18 cellular contexts compared by ENCODE assay signal in genomic region chr12:52214421-52214802, GRCh38. TPM values are rescaled to one million over a fixed set of nuclear protein-coding genes. Genes with fewer than 3 reads are reported as not detected.
DNase-seq lines count a peak whose midpoint lies in the region; ATAC-seq and TF ChIP-seq lines count a peak whose summit lies in the region.
"Had no signal": no experiment of that assay in that cellular context is flagged by ENCODE, and none has a peak within 500 bp of the region (broad histone marks: within the 10 kb centered on the region; RNA-seq: fewer than 3 reads in every experiment).

No MANE protein-coding gene starts in this region.

- DNase-seq in DMS53 (lab: John Stamatoyannopoulos, UW), result peak; percentile 62
- no peak for DNase-seq in DMS53 treated with DMSO at 0.1 percent for 48 hours (lab: John Stamatoyannopoulos, UW; ENCODE audit: unreplicated experiment)
- DNase-seq in SK-N-SH, result no peak
- no peak for DNase-seq in fibroblast of villous mesenchyme (ENCODE audit: low read depth)
- no peak for DNase-seq in stimulated activated effector memory CD8-positive, alpha-beta T cell treated with anti-CD3 and anti-CD28 coated beads, Interleukin-12 subunit alpha, Interleukin-12 subunit beta, amount 100 ng/mL, for 72 hours (ENCODE audit: low spot score in 2 of 2)
- no peak for DNase-seq in head of caudate nucleus
- DNase-seq in NCI-H82 treated with DMSO at 0.1 percent for 48 hours (lab: John Stamatoyannopoulos, UW; ENCODE audit: unreplicated experiment), result no peak
- DNase-seq: activated CD4-positive, alpha-beta T cell treated with anti-CD3 and anti-CD28 coated beads for 48 hours; NCI-H2171 treated with DMSO at 0.1 percent for 48 hours; retina; SHP77; stimulated activated CD4-positive, alpha-beta T cell treated with anti-CD3 and anti-CD28 coated beads, Interleukin-1b, Interleukin-23, amount 100 ng/mL, for 48 hours; T-helper 9 cell had no signal

- no peak overlapping the region for H3K4me3 Mint-ChIP-seq in stimulated activated effector memory CD8-positive, alpha-beta T cell treated with anti-CD3 and anti-CD28 coated beads, Interleukin-12 subunit alpha, Interleukin-12 subunit beta, amount 100 ng/mL, for 72 hours
- H3K4me3 Mint-ChIP-seq: memory B cell, nephron had no signal

- intact Hi-C loops in head of caudate nucleus (cut with DNase I), result loop anchor here (5.0 kb wide), 1 partner anchor 57 kb away; no protein-coding TSS in a partner anchor

- no peak for TF ChIP-seq EP300 in SK-N-SH (IDR thresholded peaks at IDR 0.05; ENCODE audit: borderline replicate concordance in 1 of 2, low read depth in 1 of 2, low read length in 1 of 2)

- no peaks in the 10 kb centered on the region for H3K9me2 ChIP-seq in SK-N-SH

- no peaks in the 10 kb centered on the region for H3K27me3 ChIP-seq in SK-N-SH (ENCODE audit: insufficient read depth)
- H3K27me3 ChIP-seq: suprapubic skin had no signal

- ATAC-seq in stimulated activated effector memory CD8-positive, alpha-beta T cell treated with anti-CD3 and anti-CD28 coated beads, Interleukin-12 subunit alpha, Interleukin-12 subunit beta, amount 100 ng/mL, for 72 hours, result no peak
- ATAC-seq in GM21717 (IDR thresholded peaks at IDR 0.05; ENCODE audit: unreplicated experiment), result no peak

- no peaks in the 10 kb centered on the region for H3K36me3 ChIP-seq in SK-N-SH (replicated peaks in 1 of 2; ENCODE audit: control insufficient read depth in 1 of 2, insufficient read depth in 2 of 2, low read length in 1 of 2)
- H3K36me3 ChIP-seq: suprapubic skin had no signal

- no peak overlapping the region for H3K4me2 ChIP-seq in SK-N-SH

- H3K4me3 ChIP-seq in SK-N-SH (ENCODE audit: low read depth in 2 of 2, low read length in 1 of 2), result no peak overlapping the region
- H3K4me3 ChIP-seq in fibroblast of villous mesenchyme (ENCODE audit: low read depth, low read length), result no peak overlapping the region
- H3K4me3 ChIP-seq: suprapubic skin had no signal

- no peak overlapping the region for H3K27ac ChIP-seq in SK-N-SH (ENCODE audit: low read depth in 2 of 2, low read length in 1 of 2)
- H3K27ac ChIP-seq: suprapubic skin had no signal

- CTCF ChIA-PET in SK-N-SH (lab: Yijun Ruan, JAX), result interaction anchor here (0.6 to 5.9 kb wide), 18 partner anchors 8 to 737 kb away, joined by 3 to 51 read pairs (median 12); no protein-coding TSS in a partner anchor

- H3K79me2 ChIP-seq in SK-N-SH (ENCODE audit: insufficient read depth), result no peaks in the 10 kb centered on the region

- H4K20me1 ChIP-seq in SK-N-SH (ENCODE audit: insufficient read depth), result no peaks in the 10 kb centered on the region

- TF ChIP-seq CTCF in SK-N-SH (IDR thresholded peaks at IDR 0.05) (peak; percentile 52), fibroblast of villous mesenchyme (IDR thresholded peaks at IDR 0.05; ENCODE audit: insufficient read depth, low read depth, low read length) (peak; percentile 41)

- no peaks in the 10 kb centered on the region for H3K9me3 ChIP-seq in SK-N-SH
- H3K9me3 ChIP-seq: suprapubic skin had no signal

- no peak overlapping the region for H2AFZ ChIP-seq in SK-N-SH (ENCODE audit: low read depth)

- peak; percentile 46 for TF ChIP-seq RAD21 in SK-N-SH (IDR thresholded peaks at IDR 0.05; ENCODE audit: low read length)

- H3K9ac ChIP-seq in SK-N-SH, result no peak overlapping the region

- H3K4me1 Mint-ChIP-seq in stimulated activated effector memory CD8-positive, alpha-beta T cell treated with anti-CD3 and anti-CD28 coated beads, Interleukin-12 subunit alpha, Interleukin-12 subunit beta, amount 100 ng/mL, for 72 hours, result no peaks in the 10 kb centered on the region

- peaks cover 15 to 61% of the 10 kb centered on the region in 2 experiments; a peak in 3 of 4 replicates for H3K4me1 ChIP-seq in SK-N-SH (ENCODE audit: control insufficient read depth in 1 of 2, insufficient read depth in 2 of 2, low read depth in 1 of 2, low read length in 1 of 2)

- H3F3A ChIP-seq in SK-N-SH (replicated peaks; ENCODE audit: insufficient read depth), result peaks cover 7% of the 10 kb centered on the region

- H3K36me3 Mint-ChIP-seq in stimulated activated effector memory CD8-positive, alpha-beta T cell treated with anti-CD3 and anti-CD28 coated beads, Interleukin-12 subunit alpha, Interleukin-12 subunit beta, amount 100 ng/mL, for 72 hours, result no peaks in the 10 kb centered on the region
- H3K36me3 Mint-ChIP-seq: activated naive CD4-positive, alpha-beta T cell treated with anti-CD3 and anti-CD28 coated beads, Interleukin-2, amount 50 U/mL, for 72 hours; memory B cell had no signal

- H3K27ac Mint-ChIP-seq in stimulated activated effector memory CD8-positive, alpha-beta T cell treated with anti-CD3 and anti-CD28 coated beads, Interleukin-12 subunit alpha, Interleukin-12 subunit beta, amount 100 ng/mL, for 72 hours, result peak overlapping the region; percentile 41
- H3K27ac Mint-ChIP-seq: activated naive CD4-positive, alpha-beta T cell treated with anti-CD3 and anti-CD28 coated beads, Interleukin-2, amount 50 U/mL, for 72 hours; memory B cell had no signal

- POLR2A ChIA-PET in SK-N-SH (lab: Yijun Ruan, JAX), result no interaction called here

- H3K9me3 Mint-ChIP-seq in stimulated activated effector memory CD8-positive, alpha-beta T cell treated with anti-CD3 and anti-CD28 coated beads, Interleukin-12 subunit alpha, Interleukin-12 subunit beta, amount 100 ng/mL, for 72 hours, result no peaks in the 10 kb centered on the region
- H3K9me3 Mint-ChIP-seq: activated naive CD4-positive, alpha-beta T cell treated with anti-CD3 and anti-CD28 coated beads, Interleukin-2, amount 50 U/mL, for 72 hours; memory B cell; nephron had no signal

- no CpG with 5 or more reads among the region's 3 CpGs for WGBS in SK-N-SH (ENCODE audit: low lambda C conversion rate)

TF ChIP-seq in SK-N-SH, 30 proteins besides CTCF, POLR2A, EP300 and RAD21:
- TF ChIP-seq NRF1 (IDR thresholded peaks at IDR 0.05; ENCODE audit: low read depth, low read length), result no peak
- peak; percentile 34; the same call in 1 of the 2 replicates for TF ChIP-seq SMC3 (IDR thresholded peaks at IDR 0.05; ENCODE audit: low read depth, low read length)

RNA-seq across cellular contexts. Expression of gene KRT7, which starts 18.6 kb away (rescaled TPM):
- polyA plus RNA-seq in SK-N-SH (2012; rRNA removed), result 3.2 and 5.4 TPM in 2 replicates
- 2.9 TPM in 2 replicates for polyA plus RNA-seq in SK-N-SH (2012; cell fraction: cytosol; rRNA removed)
- 1.9 and 3.3 TPM in 2 replicates for polyA plus RNA-seq in SK-N-SH (2012; cell fraction: nucleus; rRNA removed)
- total RNA-seq in fibroblast of villous mesenchyme, result 20.6 and 36.7 TPM in 2 replicates

RNA-seq across cellular contexts. Expression of gene KRT80, which starts 22.6 kb away (rescaled TPM):
- 14.9 and 17.4 TPM in 2 replicates for polyA plus RNA-seq in SK-N-SH (2012; rRNA removed)
- 8.1 and 10.8 TPM in 2 replicates for polyA plus RNA-seq in SK-N-SH (2012; cell fraction: cytosol; rRNA removed)
- polyA plus RNA-seq in SK-N-SH (2012; cell fraction: nucleus; rRNA removed), result 21.6 and 31.9 TPM in 2 replicates
- 0.32 and 1.3 TPM in 2 replicates for total RNA-seq in fibroblast of villous mesenchyme
- total RNA-seq: activated naive CD4-positive, alpha-beta T cell treated with anti-CD3 and anti-CD28 coated beads, Interleukin-2, amount 50 U/mL, for 72 hours had no signal
